In the genomic region with DNA sequence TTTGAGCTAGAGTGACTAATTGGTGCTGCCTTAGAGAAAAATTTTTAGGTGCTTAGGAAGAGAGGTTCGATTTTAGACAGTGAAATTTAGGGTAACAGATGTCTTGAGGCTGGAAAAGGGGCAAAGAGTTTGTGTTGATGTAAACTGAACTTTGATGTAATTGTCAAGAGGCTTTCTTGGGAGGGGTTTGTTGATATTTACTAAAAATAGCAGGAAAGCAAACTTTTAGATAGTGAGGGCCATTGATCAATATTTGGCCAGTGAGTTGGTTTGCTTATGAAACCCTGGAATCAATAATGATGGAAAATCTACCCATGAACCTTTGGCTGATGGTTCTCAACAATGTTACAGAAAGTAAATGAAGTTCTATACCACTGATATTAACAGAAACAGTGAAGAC, we compare ENCODE assay signal across 25 cellular contexts.
"Had no signal": no experiment of that assay in that cellular context is flagged by ENCODE, and none has a peak within 500 bp of the region (broad histone marks: within the 10 kb centered on the region; RNA-seq: fewer than 3 reads in every experiment).

No MANE protein-coding gene starts in this region.

- H3K36me3 ChIP-seq: colonic mucosa, esophagus muscularis mucosa, esophagus squamous epithelium, gastrocnemius medialis, gastroesophageal sphincter had no signal

- H3K9me3 ChIP-seq: colonic mucosa, esophagus muscularis mucosa, esophagus squamous epithelium, gastrocnemius medialis, gastroesophageal sphincter had no signal

- FAIRE-seq: colon, endometrium, endothelial cell of umbilical vein, frontal cortex had no signal

- H3K27me3 ChIP-seq: colonic mucosa, dorsolateral prefrontal cortex, esophagus muscularis mucosa, esophagus squamous epithelium, gastrocnemius medialis, gastroesophageal sphincter had no signal

- H3K4me1 ChIP-seq: colonic mucosa, esophagus muscularis mucosa, esophagus squamous epithelium, foreskin keratinocyte, gastrocnemius medialis, gastroesophageal sphincter had no signal

- DNase-seq: colonic mucosa; cortex of kidney; dermis blood vessel endothelial cell; dorsolateral prefrontal cortex; effector CD4-positive, alpha-beta T cell; effector CD8-positive, alpha-beta T cell; effector memory CD4-positive, alpha-beta T cell; effector memory CD8-positive, alpha-beta T cell; erythroblast; esophagus squamous epithelium; foreskin fibroblast; foreskin keratinocyte; foreskin melanocyte; gastrocnemius medialis; glutamatergic neuron; head of caudate nucleus had no signal

- H3K4me3 ChIP-seq: colonic mucosa, coronary artery, dorsolateral prefrontal cortex, esophagus muscularis mucosa, esophagus squamous epithelium, gastrocnemius medialis, gastroesophageal sphincter had no signal

- H3K27ac ChIP-seq: colonic mucosa, coronary artery, dorsolateral prefrontal cortex, epithelial cell of prostate, esophagus muscularis mucosa, esophagus squamous epithelium, foreskin keratinocyte, gastrocnemius medialis, gastroesophageal sphincter had no signal

- ATAC-seq: effector memory CD8-positive, alpha-beta T cell; esophagus mucosa; foreskin keratinocyte; gastrocnemius medialis; gastroesophageal sphincter had no signal
